Comparison of ENCODE assay signal across 23 cellular contexts in genomic region chr3:14766428-14767244, GRCh38. TPM values are rescaled to one million over a fixed set of nuclear protein-coding genes. Genes with fewer than 3 reads are reported as not detected.
DNase-seq lines count a peak whose midpoint lies in the region; ATAC-seq and TF ChIP-seq lines count a peak whose summit lies in the region.
"Had no signal": no experiment of that assay in that cellular context is flagged by ENCODE, and none has a peak within 500 bp of the region (broad histone marks: within the 10 kb centered on the region; RNA-seq: fewer than 3 reads in every experiment).

No MANE protein-coding gene starts in this region.

- no peak for ATAC-seq in activated CD8-positive, alpha-beta memory T cell treated with anti-CD3 and anti-CD28 coated beads, Interleukin-2, amount 10 ng/mL, durations not matched to agents 7 days and 5 days
- ATAC-seq: A549 had no signal

- POLR2A ChIA-PET in GM10248 (lab: Yijun Ruan, JAX), result no interaction called here

- intact Hi-C loops in esophagus muscularis mucosa (cut with DNase I), result no loop called here

- CTCF ChIA-PET in GM10248 (lab: Yijun Ruan, JAX), result interaction anchor here (0.9 to 12.7 kb wide), 2 partner anchors 15 to 154 kb away, joined by 3 to 73 read pairs; no protein-coding TSS in a partner anchor
- CTCF ChIA-PET in activated CD8-positive, alpha-beta memory T cell treated with anti-CD3 and anti-CD28 coated beads, Interleukin-2, amount 10 ng/mL, durations not matched to agents 7 days and 5 days (lab: Charles Lee), result no interaction called here

- H3K27ac Mint-ChIP-seq in osteocyte (ENCODE audit: unreplicated experiment), result no peak overlapping the region
- no peak overlapping the region for H3K27ac Mint-ChIP-seq in activated CD8-positive, alpha-beta memory T cell treated with anti-CD3 and anti-CD28 coated beads, Interleukin-2, amount 10 ng/mL, durations not matched to agents 7 days and 5 days
- H3K27ac Mint-ChIP-seq: CD14-positive monocyte had no signal

- H3K27me3 Mint-ChIP-seq in osteocyte (ENCODE audit: unreplicated experiment), result peaks cover 2% of the 10 kb centered on the region
- H3K27me3 Mint-ChIP-seq in activated CD8-positive, alpha-beta memory T cell treated with anti-CD3 and anti-CD28 coated beads, Interleukin-2, amount 10 ng/mL, durations not matched to agents 7 days and 5 days, result peaks cover 3% of the 10 kb centered on the region

- H3K27me3 ChIP-seq in esophagus muscularis mucosa, result no peaks in the 10 kb centered on the region

- H3K27ac ChIP-seq in esophagus muscularis mucosa (replicated peaks in 1 of 4), result no peak overlapping the region
- H3K27ac ChIP-seq: A549 had no signal

- TF ChIP-seq CTCF in GM10248 (IDR thresholded peaks at IDR 0.05; ENCODE audit: control extremely low read depth, extremely low read depth, low read depth, missing control alignments) (no peak), esophagus muscularis mucosa (IDR thresholded peaks at IDR 0.05) (no peak), osteocyte (IDR thresholded peaks at IDR 0.05) (no peak)

- H3K4me1 ChIP-seq in esophagus muscularis mucosa, result no peaks in the 10 kb centered on the region
- H3K4me1 ChIP-seq: A549, HAP-1 had no signal

- no peak for TF ChIP-seq POLR2A in esophagus muscularis mucosa (IDR thresholded peaks at IDR 0.05; ENCODE audit: low read depth)

- no peak overlapping the region for H3K4me3 Mint-ChIP-seq in osteocyte (ENCODE audit: unreplicated experiment)
- no peak overlapping the region for H3K4me3 Mint-ChIP-seq in activated CD8-positive, alpha-beta memory T cell treated with anti-CD3 and anti-CD28 coated beads, Interleukin-2, amount 10 ng/mL, durations not matched to agents 7 days and 5 days
- H3K4me3 Mint-ChIP-seq: CD14-positive monocyte had no signal

- TF ChIP-seq EP300 in esophagus muscularis mucosa (IDR thresholded peaks at IDR 0.05), result no peak

- no peaks in the 10 kb centered on the region for H3K4me1 Mint-ChIP-seq in osteocyte (ENCODE audit: unreplicated experiment)
- no peaks in the 10 kb centered on the region for H3K4me1 Mint-ChIP-seq in activated CD8-positive, alpha-beta memory T cell treated with anti-CD3 and anti-CD28 coated beads, Interleukin-2, amount 10 ng/mL, durations not matched to agents 7 days and 5 days
- H3K4me1 Mint-ChIP-seq: CD14-positive monocyte had no signal

- no peaks in the 10 kb centered on the region for H3K36me3 Mint-ChIP-seq in osteocyte (ENCODE audit: unreplicated experiment)
- H3K36me3 Mint-ChIP-seq in activated CD8-positive, alpha-beta memory T cell treated with anti-CD3 and anti-CD28 coated beads, Interleukin-2, amount 10 ng/mL, durations not matched to agents 7 days and 5 days, result no peaks in the 10 kb centered on the region
- H3K36me3 Mint-ChIP-seq: CD14-positive monocyte had no signal

- 90% methylated on average over 12 of the region's 23 CpGs for WGBS in esophagus muscularis mucosa

- no peaks in the 10 kb centered on the region for H3K9me3 Mint-ChIP-seq in osteocyte (ENCODE audit: unreplicated experiment)
- no peaks in the 10 kb centered on the region for H3K9me3 Mint-ChIP-seq in activated CD8-positive, alpha-beta memory T cell treated with anti-CD3 and anti-CD28 coated beads, Interleukin-2, amount 10 ng/mL, durations not matched to agents 7 days and 5 days (ENCODE audit: low read depth)
- H3K9me3 Mint-ChIP-seq: CD14-positive monocyte had no signal

- H3K9me3 ChIP-seq in esophagus muscularis mucosa, result no peaks in the 10 kb centered on the region
- H3K9me3 ChIP-seq: A549, HAP-1 had no signal

- H3K4me3 ChIP-seq in esophagus muscularis mucosa, result no peak overlapping the region
- H3K4me3 ChIP-seq: A549, HAP-1 had no signal

- DNase-seq in 8988T (peak; percentile 2), GM10248 (ENCODE audit: extremely low spot score) (peak; percentile 21), esophagus muscularis mucosa (ENCODE audit: extremely low spot score) (peak; percentile 80), osteocyte (ENCODE audit: extremely low spot score, unreplicated experiment) (peak; percentile 80), putamen (ENCODE audit: low spot score) (no peak), SKM-1 treated with dmso at 0.1 percent for 144 hours (lab: John Stamatoyannopoulos, UW; ENCODE audit: unreplicated experiment) (no peak)
- DNase-seq in activated CD8-positive, alpha-beta memory T cell treated with anti-CD3 and anti-CD28 coated beads, Interleukin-2, amount 10 ng/mL, durations not matched to agents 7 days and 5 days, result no peak
- DNase-seq: COR-L47, DMS153, IMR-90, Kasumi-1, MM.1S, NCI-H1105 treated with DMSO at 0.1 percent for 48 hours, NCI-H1694 treated with DMSO at 0.1 percent for 48 hours, NCI-H2107, NCI-H2227 treated with DMSO at 0.1 percent for 48 hours, NCI-H526, OCI-M1 had no signal

- H3K36me3 ChIP-seq in esophagus muscularis mucosa, result no peaks in the 10 kb centered on the region
- H3K36me3 ChIP-seq: HAP-1 had no signal

RNA-seq across cellular contexts. Expression of gene FGD5, which starts 52.1 kb away (rescaled TPM):
- total RNA-seq in esophagus muscularis mucosa (10 to 100 TPM; 15.4 to 21.1 (median 16.1) TPM), osteocyte (not detected in 2 replicates)
- not detected for total RNA-seq in activated CD8-positive, alpha-beta memory T cell treated with anti-CD3 and anti-CD28 coated beads, Interleukin-2, amount 10 ng/mL, durations not matched to agents 7 days and 5 days
- total RNA-seq: HT-29, IMR-90, SK-MEL-5 had no signal

Comparison
In these comparisons a context has a peak if more than half of its experiments do, and no peak if none do; other contexts are left out.
1. DNase-seq: peak in 8988T (single experiment), GM10248 (single experiment), esophagus muscularis mucosa (single experiment) and osteocyte (single experiment); none in activated CD8-positive, alpha-beta memory T cell treated with anti-CD3 and anti-CD28 coated beads, Interleukin-2, amount 10 ng/mL, durations not matched to agents 7 days and 5 days (single experiment), putamen (single experiment) and SKM-1 treated with dmso at 0.1 percent for 144 hours (single experiment).
2. RNA of gene FGD5, which starts 52.1 kb away (total RNA-seq): 15.4 to 21.1 TPM in esophagus muscularis mucosa; not detected in osteocyte and not detected in activated CD8-positive, alpha-beta memory T cell treated with anti-CD3 and anti-CD28 coated beads, Interleukin-2, amount 10 ng/mL, durations not matched to agents 7 days and 5 days; every median in the first group is over 10 times any median in the second.